Comparison of ENCODE assay signal across 19 cellular contexts in the genomic region with DNA sequence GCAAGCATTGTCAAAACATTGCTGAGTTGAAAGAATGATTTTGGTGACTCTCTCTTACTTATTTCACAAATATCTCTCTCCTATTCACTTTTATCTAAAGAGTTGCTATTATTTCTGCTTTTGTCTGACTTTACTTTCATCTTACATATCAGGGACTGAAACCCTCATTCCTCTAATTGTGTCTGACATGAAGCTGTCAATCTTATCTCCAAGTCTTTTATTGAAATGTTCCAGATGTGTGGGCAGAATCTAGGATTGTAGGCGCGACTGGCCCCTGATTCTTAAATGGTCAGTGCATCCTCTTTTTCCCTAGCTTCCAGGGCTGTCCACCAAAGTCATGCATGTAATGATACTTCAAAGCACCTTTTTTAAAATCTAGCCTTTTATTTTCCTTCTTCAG.
A peak's percentile ranks its signal among the peaks of the same experiment; 100 is the strongest.
DNase-seq lines count a peak whose midpoint lies in the region; ATAC-seq and TF ChIP-seq lines count a peak whose summit lies in the region.
"Had no signal": no experiment of that assay in that cellular context is flagged by ENCODE, and none has a peak within 500 bp of the region (broad histone marks: within the 10 kb centered on the region; RNA-seq: fewer than 3 reads in every experiment).

No MANE protein-coding gene starts in this region.

- no peak overlapping the region for H3K9ac ChIP-seq in neural cell (ENCODE audit: low read length)
- H3K9ac ChIP-seq: BLaER1 had no signal

- no peaks in the 10 kb centered on the region for H3K9me2 ChIP-seq in neural cell (ENCODE audit: insufficient read depth, low read length)

- no peak overlapping the region for H3K4me2 ChIP-seq in neural cell (ENCODE audit: low read length)
- H3K4me2 ChIP-seq: BLaER1, GM23338 had no signal

- no peaks in the 10 kb centered on the region for H3K79me2 ChIP-seq in neural cell (replicated peaks; ENCODE audit: insufficient read depth, low read length)

- H3K4me3 ChIP-seq in neural cell (ENCODE audit: low read length): no peak overlapping the region
- H3K4me3 ChIP-seq: BLaER1, GM12878, GM23338 had no signal

- H3F3A ChIP-seq in neural cell (ENCODE audit: insufficient read depth, low read length, poor library complexity, severe bottlenecking): no peaks in the 10 kb centered on the region

- H3K9me3 ChIP-seq in neural cell (ENCODE audit: low read length): no peaks in the 10 kb centered on the region
- H3K9me3 ChIP-seq: BLaER1, Caco-2 had no signal

- DNase-seq in SK-N-DZ (ENCODE audit: low spot score) (peak; percentile 72), activated T-cell treated with anti-CD3 and anti-CD28 coated beads for 4 hours (no peak)
- DNase-seq in stimulated activated CD4-positive, alpha-beta T cell treated with anti-CD3 and anti-CD28 coated beads, Interleukin-4, amount 100 ng/mL, for 4 hours: no peak
- DNase-seq: Caco-2; CD4-positive, CD25-positive, alpha-beta regulatory T cell; CD8-positive, alpha-beta T cell; DMS 273 treated with DMSO at 0.1 percent for 48 hours; DMS79; EL; GDM1; H9 had no signal

- H3K27ac ChIP-seq in neural cell (ENCODE audit: low read length): no peak overlapping the region
- H3K27ac ChIP-seq: BLaER1, C4-2B had no signal

- H3K27me3 ChIP-seq in neural cell (ENCODE audit: insufficient read depth, low read depth, low read length): no peaks in the 10 kb centered on the region
- H3K27me3 ChIP-seq: BLaER1 had no signal

- no peaks in the 10 kb centered on the region for H4K20me1 ChIP-seq in neural cell (ENCODE audit: insufficient read depth)
- H4K20me1 ChIP-seq: BLaER1 had no signal

- ATAC-seq in SK-N-SH treated with all-trans-retinoic acid at 6 μM for 48 hours: no peak
- no peak for ATAC-seq in HG02623 (IDR thresholded peaks at IDR 0.05; ENCODE audit: unreplicated experiment)
- ATAC-seq: CD8-positive, alpha-beta T cell; GM12878; GM23338; HCT116 had no signal

- no peak for TF ChIP-seq CTCF in neural cell (IDR thresholded peaks at IDR 0.05; ENCODE audit: poor library complexity, severe bottlenecking)

- H2AFZ ChIP-seq in neural cell (ENCODE audit: low read depth, low read length): no peak overlapping the region
- H2AFZ ChIP-seq: GM23338 had no signal

- TF ChIP-seq RAD21 in neural cell (conservative IDR thresholded peaks at IDR 0.05): no peak

- H3K36me3 ChIP-seq in neural cell (ENCODE audit: insufficient read depth, low read length): no peaks in the 10 kb centered on the region
- H3K36me3 ChIP-seq: BLaER1 had no signal

- peak; percentile 54 for TF ChIP-seq EP300 in neural cell (conservative IDR thresholded peaks at IDR 0.05; ENCODE audit: poor library complexity, severe bottlenecking)

TF ChIP-seq in SK-N-SH treated with all-trans-retinoic acid at 6 μM for 48 hours, 23 proteins besides CTCF, POLR2A, EP300 and RAD21:
- TF ChIP-seq, protein P1, sequence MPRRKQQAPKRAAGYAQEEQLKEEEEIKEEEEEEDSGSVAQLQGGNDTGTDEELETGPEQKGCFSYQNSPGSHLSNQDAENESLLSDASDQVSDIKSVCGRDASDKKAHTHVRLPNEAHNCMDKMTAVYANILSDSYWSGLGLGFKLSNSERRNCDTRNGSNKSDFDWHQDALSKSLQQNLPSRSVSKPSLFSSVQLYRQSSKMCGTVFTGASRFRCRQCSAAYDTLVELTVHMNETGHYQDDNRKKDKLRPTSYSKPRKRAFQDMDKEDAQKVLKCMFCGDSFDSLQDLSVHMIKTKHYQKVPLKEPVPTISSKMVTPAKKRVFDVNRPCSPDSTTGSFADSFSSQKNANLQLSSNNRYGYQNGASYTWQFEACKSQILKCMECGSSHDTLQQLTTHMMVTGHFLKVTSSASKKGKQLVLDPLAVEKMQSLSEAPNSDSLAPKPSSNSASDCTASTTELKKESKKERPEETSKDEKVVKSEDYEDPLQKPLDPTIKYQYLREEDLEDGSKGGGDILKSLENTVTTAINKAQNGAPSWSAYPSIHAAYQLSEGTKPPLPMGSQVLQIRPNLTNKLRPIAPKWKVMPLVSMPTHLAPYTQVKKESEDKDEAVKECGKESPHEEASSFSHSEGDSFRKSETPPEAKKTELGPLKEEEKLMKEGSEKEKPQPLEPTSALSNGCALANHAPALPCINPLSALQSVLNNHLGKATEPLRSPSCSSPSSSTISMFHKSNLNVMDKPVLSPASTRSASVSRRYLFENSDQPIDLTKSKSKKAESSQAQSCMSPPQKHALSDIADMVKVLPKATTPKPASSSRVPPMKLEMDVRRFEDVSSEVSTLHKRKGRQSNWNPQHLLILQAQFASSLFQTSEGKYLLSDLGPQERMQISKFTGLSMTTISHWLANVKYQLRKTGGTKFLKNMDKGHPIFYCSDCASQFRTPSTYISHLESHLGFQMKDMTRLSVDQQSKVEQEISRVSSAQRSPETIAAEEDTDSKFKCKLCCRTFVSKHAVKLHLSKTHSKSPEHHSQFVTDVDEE (CRISPR knock-in tag; IDR thresholded peaks at IDR 0.05): 0 out of 2 replicates have a peak, but pooled peaks have one; percentile 48
- no peak for TF ChIP-seq TCF4 (CRISPR knock-in tag; IDR thresholded peaks at IDR 0.05; ENCODE audit: borderline replicate concordance)

TF ChIP-seq in neural cell, 6 proteins besides CTCF, POLR2A, EP300 and RAD21:
- TF ChIP-seq SMC3 (conservative IDR thresholded peaks at IDR 0.05; ENCODE audit: poor library complexity) (no peak), MXI1 (conservative IDR thresholded peaks at IDR 0.05; ENCODE audit: poor library complexity, severe bottlenecking) (no peak), POLR2AphosphoS5 (IDR thresholded peaks at IDR 0.05) (peak; percentile 16)
